15 cellular contexts compared by ENCODE assay signal in genomic region chr4:82099863-82100579, GRCh38.
"Had no signal": no experiment of that assay in that cellular context is flagged by ENCODE, and none has a peak within 500 bp of the region (broad histone marks: within the 10 kb centered on the region; RNA-seq: fewer than 3 reads in every experiment).

No MANE protein-coding gene starts in this region.

- H3K27ac Mint-ChIP-seq: activated CD4-positive, alpha-beta T cell treated with anti-CD3 and anti-CD28 coated beads, Interleukin-2, amount 10 ng/mL, durations not matched to agents 7 days and 5 days; activated CD8-positive, alpha-beta T cell treated with anti-CD3 and anti-CD28 coated beads, Interleukin-2, amount 10 ng/mL, durations not matched to agents 7 days and 5 days; activated naive CD8-positive, alpha-beta T cell treated with anti-CD3 and anti-CD28 coated beads, Interleukin-2, amount 10 ng/mL, durations not matched to agents 7 days and 5 days; activated T-cell treated with anti-CD3 and anti-CD28 coated beads, Interleukin-2, amount 50 U/mL, for 24 hours; activated T-helper 2 cell treated with anti-CD3 and anti-CD28 coated beads, Interferon-gamma antibody, Interleukin-2, Interleukin-4, amounts not matched to agents 10 μg/mL and 5 μg/mL and 100 μg/mL, durations not matched to agents 14 hours and 24 hours and 36 hours; natural killer cell treated with Interleukin-12 subunit alpha and Interleukin-12 subunit beta and Interleukin-15 and Interleukin-18, amount 100 ng/mL, for 72 hours; T-helper 1 cell treated with Interleukin-12 subunit alpha and Interleukin-12 subunit beta and Interleukin-4 antibody, amounts not matched to agents 30 μg/mL and 1 μg/mL, for 36 hours had no signal

- H3K4me3 Mint-ChIP-seq: activated CD4-positive, alpha-beta T cell treated with anti-CD3 and anti-CD28 coated beads, Interleukin-2, amount 10 ng/mL, durations not matched to agents 7 days and 5 days; activated CD8-positive, alpha-beta T cell treated with anti-CD3 and anti-CD28 coated beads, Interleukin-2, amount 10 ng/mL, durations not matched to agents 7 days and 5 days; activated naive CD8-positive, alpha-beta T cell treated with anti-CD3 and anti-CD28 coated beads, Interleukin-2, amount 10 ng/mL, durations not matched to agents 7 days and 5 days; activated T-cell treated with anti-CD3 and anti-CD28 coated beads, Interleukin-2, amount 50 U/mL, for 24 hours; natural killer cell treated with Interleukin-12 subunit alpha and Interleukin-12 subunit beta and Interleukin-15 and Interleukin-18, amount 100 ng/mL, for 72 hours; T-helper 1 cell treated with Interleukin-12 subunit alpha and Interleukin-12 subunit beta and Interleukin-4 antibody, amounts not matched to agents 30 μg/mL and 1 μg/mL, for 36 hours had no signal

- H3K9me3 Mint-ChIP-seq: activated CD4-positive, alpha-beta T cell treated with anti-CD3 and anti-CD28 coated beads, Interleukin-2, amount 10 ng/mL, durations not matched to agents 7 days and 5 days; activated naive CD8-positive, alpha-beta T cell treated with anti-CD3 and anti-CD28 coated beads, Interleukin-2, amount 10 ng/mL, durations not matched to agents 7 days and 5 days; activated T-cell treated with anti-CD3 and anti-CD28 coated beads, Interleukin-2, amount 50 U/mL, for 24 hours; activated T-helper 2 cell treated with anti-CD3 and anti-CD28 coated beads, Interferon-gamma antibody, Interleukin-2, Interleukin-4, amounts not matched to agents 10 μg/mL and 5 μg/mL and 100 μg/mL, durations not matched to agents 14 hours and 24 hours and 36 hours; natural killer cell treated with Interleukin-12 subunit alpha and Interleukin-12 subunit beta and Interleukin-15 and Interleukin-18, amount 100 ng/mL, for 72 hours; T-helper 1 cell treated with Interleukin-12 subunit alpha and Interleukin-12 subunit beta and Interleukin-4 antibody, amounts not matched to agents 30 μg/mL and 1 μg/mL, for 36 hours had no signal

- ATAC-seq: activated CD4-positive, CD25-positive, alpha-beta regulatory T cell treated with anti-CD3 and anti-CD28 coated beads, Interleukin-2, amount 50 U/mL, for 24 hours; activated CD8-positive, alpha-beta T cell treated with anti-CD3 and anti-CD28 coated beads, Interleukin-2, amount 10 ng/mL, durations not matched to agents 7 days and 5 days; natural killer cell treated with Interleukin-12 subunit alpha and Interleukin-12 subunit beta and Interleukin-15 and Interleukin-18, amount 100 ng/mL, for 72 hours; stimulated activated naive CD8-positive, alpha-beta T cell treated with anti-CD3 and anti-CD28 coated beads, Interleukin-15, Interleukin-2, amounts not matched to agents 100 U/mL and 50 U/mL, for 24 hours had no signal

- H3K4me1 Mint-ChIP-seq: activated CD4-positive, alpha-beta T cell treated with anti-CD3 and anti-CD28 coated beads, Interleukin-2, amount 10 ng/mL, durations not matched to agents 7 days and 5 days; activated naive CD8-positive, alpha-beta T cell treated with anti-CD3 and anti-CD28 coated beads, Interleukin-2, amount 10 ng/mL, durations not matched to agents 7 days and 5 days had no signal

- H3K27ac ChIP-seq: brain microvascular endothelial cell, coronary artery, tibial nerve, uterus had no signal

- H3K9me3 ChIP-seq: tibial nerve, uterus had no signal

- H3K36me3 Mint-ChIP-seq: activated naive CD8-positive, alpha-beta T cell treated with anti-CD3 and anti-CD28 coated beads, Interleukin-2, amount 10 ng/mL, durations not matched to agents 7 days and 5 days; natural killer cell treated with Interleukin-12 subunit alpha and Interleukin-12 subunit beta and Interleukin-15 and Interleukin-18, amount 100 ng/mL, for 72 hours had no signal

- H3K36me3 ChIP-seq: brain microvascular endothelial cell, tibial nerve, uterus had no signal

- H3K4me1 ChIP-seq: tibial nerve, uterus had no signal

- H3K27me3 ChIP-seq: brain microvascular endothelial cell, tibial nerve, uterus had no signal

- DNase-seq: activated CD4-positive, alpha-beta T cell treated with anti-CD3 and anti-CD28 coated beads, Interleukin-2, amount 10 ng/mL, durations not matched to agents 7 days and 5 days; activated CD8-positive, alpha-beta T cell treated with anti-CD3 and anti-CD28 coated beads, Interleukin-2, amount 10 ng/mL, durations not matched to agents 7 days and 5 days; activated naive CD4-positive, alpha-beta T cell treated with Interleukin-2 at 50 U/mL for 16 hours; activated naive CD8-positive, alpha-beta T cell treated with anti-CD3 and anti-CD28 coated beads, Interleukin-2, amount 10 ng/mL, durations not matched to agents 7 days and 5 days; activated T-cell treated with anti-CD3 and anti-CD28 coated beads, Interleukin-2, amount 50 U/mL, for 24 hours; brain microvascular endothelial cell; posterior cingulate gyrus; stimulated activated naive CD8-positive, alpha-beta T cell treated with anti-CD3 and anti-CD28 coated beads, Interleukin-15, Interleukin-2, amounts not matched to agents 100 U/mL and 50 U/mL, for 24 hours had no signal

- H3K4me3 ChIP-seq: coronary artery, tibial nerve, uterus had no signal

- H3K27me3 Mint-ChIP-seq: activated T-cell treated with anti-CD3 and anti-CD28 coated beads, Interleukin-2, amount 50 U/mL, for 24 hours had no signal
